In genomic region chr21:25283720-25284119, GRCh38 we compare ENCODE assay signal across 9 cellular contexts.
DNase-seq lines count a peak whose midpoint lies in the region; ATAC-seq, FAIRE-seq and TF ChIP-seq lines count a peak whose summit lies in the region.
"Had no signal": no experiment of that assay in that cellular context is flagged by ENCODE, and none has a peak within 500 bp of the region (broad histone marks: within the 10 kb centered on the region; RNA-seq: fewer than 3 reads in every experiment).

No MANE protein-coding gene starts in this region.

- no peaks in the 10 kb centered on the region for H3K36me3 Mint-ChIP-seq in type B pancreatic cell

- peaks cover 6% of the 10 kb centered on the region for H3K27me3 Mint-ChIP-seq in type B pancreatic cell
- H3K27me3 Mint-ChIP-seq: dendritic cell treated with granulocyte-macrophage colony-stimulating factor and Interleukin-4, amounts not matched to agents 40 ng/mL and 50 ng/mL, for 4 days had no signal

- no peak overlapping the region for H2AFZ ChIP-seq in endothelial cell of umbilical vein (ENCODE audit: low read depth, low read length)

- H3K9ac ChIP-seq in endothelial cell of umbilical vein (replicated peaks; ENCODE audit: extremely low read depth, insufficient read depth, low read length) = no peak overlapping the region

- TF ChIP-seq POLR2A in breast epithelium (IDR thresholded peaks at IDR 0.05) (no peak), NB4 (IDR thresholded peaks at IDR 0.05; ENCODE audit: extremely low read depth, insufficient read length) (no peak), endothelial cell of umbilical vein (IDR thresholded peaks at IDR 0.05; ENCODE audit: low read depth, low read length) (no peak)

- intact Hi-C loops in breast epithelium (cut with DNase I; ENCODE audit: low total_unique reads) (no loop called here), endothelial cell of umbilical vein (cut with micrococcal nuclease) (loop anchor here (1.0 kb wide), 1 partner anchor 103 kb away; no protein-coding TSS in a partner anchor)

- CTCF ChIA-PET in endothelial cell of umbilical vein (lab: Charles Lee) = interaction anchor here (1.0 to 3.3 kb wide), 3 partner anchors 45 to 102 kb away, joined by 3 to 39 read pairs (median 7); no protein-coding TSS in a partner anchor

- POLR2A ChIA-PET in endothelial cell of umbilical vein (lab: Charles Lee) = no interaction called here

- dilution Hi-C loops in endothelial cell of umbilical vein (cut with MboI; ENCODE audit: extremely low pct_ligation_motif_present, low sequenced_read_pairs) = no loop called here

- H3K4me1 ChIP-seq in breast epithelium (no peaks in the 10 kb centered on the region), endothelial cell of umbilical vein (ENCODE audit: control insufficient read depth, extremely low read depth, insufficient read depth, low read length) (no peaks in the 10 kb centered on the region)

- H3K36me3 ChIP-seq in breast epithelium = no peaks in the 10 kb centered on the region
- no peaks in the 10 kb centered on the region for H3K36me3 ChIP-seq in endothelial cell of umbilical vein (ENCODE audit: control insufficient read depth in 2 of 2, extremely low read depth in 1 of 2, insufficient read depth in 2 of 2, low read length in 2 of 2)

- no peaks in the 10 kb centered on the region for H3K9me3 Mint-ChIP-seq in type B pancreatic cell
- H3K9me3 Mint-ChIP-seq: dendritic cell treated with granulocyte-macrophage colony-stimulating factor and Interleukin-4, amounts not matched to agents 40 ng/mL and 50 ng/mL, for 4 days had no signal

- no TSS peak for BruUV-seq in endothelial cell of umbilical vein (replicated peaks; lab: Mats Ljungman, UMichigan)

- H3K27me3 ChIP-seq in breast epithelium (no peaks in the 10 kb centered on the region), endothelial cell of umbilical vein (ENCODE audit: control insufficient read depth in 2 of 2, insufficient read depth in 2 of 2, low read length in 2 of 2) (no peaks in the 10 kb centered on the region)

- H3K4me3 ChIP-seq in breast epithelium (no peak overlapping the region), NB4 (ENCODE audit: low read depth, low read length) (no peak overlapping the region), endothelial cell of umbilical vein (replicated peaks in 1 of 3; ENCODE audit: insufficient read depth in 1 of 3, low read depth in 1 of 3, low read length in 3 of 3) (no peak overlapping the region)

- TF ChIP-seq CTCF in breast epithelium (IDR thresholded peaks at IDR 0.05) = no peak
- TF ChIP-seq CTCF in NB4 (IDR thresholded peaks at IDR 0.05; ENCODE audit: low read depth, low read length) = peak; percentile 46
- no peak for TF ChIP-seq CTCF in endothelial cell of umbilical vein (IDR thresholded peaks at IDR 0.05; ENCODE audit: extremely low read depth in 1 of 2, insufficient read depth in 1 of 2, low read depth in 1 of 2, low read length in 2 of 2)
- TF ChIP-seq CTCF in type B pancreatic cell (conservative IDR thresholded peaks at IDR 0.05) = peak; percentile 58

- H3K79me2 ChIP-seq in endothelial cell of umbilical vein (ENCODE audit: control insufficient read depth, insufficient read depth, low read length) = no peaks in the 10 kb centered on the region

- H3K4me2 ChIP-seq in endothelial cell of umbilical vein (ENCODE audit: insufficient read depth, low read length) = no peak overlapping the region

- no peak for FAIRE-seq in endothelial cell of umbilical vein (lab: Jason Lieb, UNC)

- no peaks in the 10 kb centered on the region for H4K20me1 ChIP-seq in endothelial cell of umbilical vein (replicated peaks; ENCODE audit: control insufficient read depth, extremely low read depth, insufficient read depth, low read length)

- H3K9me3 ChIP-seq in breast epithelium = no peaks in the 10 kb centered on the region
- no peaks in the 10 kb centered on the region for H3K9me3 ChIP-seq in endothelial cell of umbilical vein (replicated peaks; ENCODE audit: control insufficient read depth, insufficient read depth, low read length)

- H3K27ac ChIP-seq in breast epithelium (no peak overlapping the region), endothelial cell of umbilical vein (ENCODE audit: insufficient read depth, low read depth, low read length) (no peak overlapping the region)

- no peak overlapping the region for H3K4me3 Mint-ChIP-seq in type B pancreatic cell
- H3K4me3 Mint-ChIP-seq: dendritic cell treated with granulocyte-macrophage colony-stimulating factor and Interleukin-4, amounts not matched to agents 40 ng/mL and 50 ng/mL, for 4 days had no signal

- no peaks in the 10 kb centered on the region for H3K9me1 ChIP-seq in endothelial cell of umbilical vein (replicated peaks; ENCODE audit: control insufficient read depth, extremely low read depth, insufficient read depth, low read length)

- H3K4me1 Mint-ChIP-seq in type B pancreatic cell (ENCODE audit: unreplicated experiment) = no peaks in the 10 kb centered on the region

- in situ Hi-C loops in T47D (cut with HindIII; ENCODE audit: low pct_unique_long_range_greater_than_20kb, low sequenced_read_pairs) = no loop called here

- DNase-seq in T47D (ENCODE audit: low read depth in 1 of 2, low spot score in 1 of 2) (peak; percentile 5 to 62), breast epithelium (ENCODE audit: low spot score in 2 of 2) (no peak), NB4 (ENCODE audit: low read depth) (peak; percentile 30), endothelial cell of umbilical vein (ENCODE audit: low read depth, low spot score) (peak; percentile 5), type B pancreatic cell (ENCODE audit: extremely low spot score, unreplicated experiment) (no peak), NCI-H226 (no peak)

- ATAC-seq in GM21723 (IDR thresholded peaks at IDR 0.05; ENCODE audit: unreplicated experiment) (no peak), HG02763 (IDR thresholded peaks at IDR 0.05; ENCODE audit: unreplicated experiment) (no peak)

- H3K27ac Mint-ChIP-seq in type B pancreatic cell = no peak overlapping the region
- H3K27ac Mint-ChIP-seq: dendritic cell treated with granulocyte-macrophage colony-stimulating factor and Interleukin-4, amounts not matched to agents 40 ng/mL and 50 ng/mL, for 4 days had no signal

TF ChIP-seq in endothelial cell of umbilical vein, 7 proteins besides CTCF, POLR2A, EP300 and RAD21:
- TF ChIP-seq FOS (IDR thresholded peaks at IDR 0.05; ENCODE audit: borderline replicate concordance, insufficient read depth, low read length) (no peak), GATA2 (IDR thresholded peaks at IDR 0.05; ENCODE audit: insufficient read depth, insufficient read length, low read depth, low read length) (no peak), JUN (IDR thresholded peaks at IDR 0.05; ENCODE audit: borderline replicate concordance, insufficient read depth, insufficient read length, low read depth) (no peak), MAX (IDR thresholded peaks at IDR 0.05; ENCODE audit: insufficient read depth, insufficient read length) (no peak)

Comparison
In these comparisons a context has a peak if more than half of its experiments do, and no peak if none do; other contexts are left out.
1. DNase-seq: peak in T47D (2 of 2), NB4 (single experiment) and endothelial cell of umbilical vein (single experiment); none in breast epithelium (0 of 2), type B pancreatic cell (single experiment) and NCI-H226 (single experiment).
2. CTCF ChIP-seq: peak in NB4 (single experiment) and type B pancreatic cell (single experiment); none in breast epithelium (0 of 3) and endothelial cell of umbilical vein (0 of 2).